20 cellular contexts compared by ENCODE assay signal in the genomic region with DNA sequence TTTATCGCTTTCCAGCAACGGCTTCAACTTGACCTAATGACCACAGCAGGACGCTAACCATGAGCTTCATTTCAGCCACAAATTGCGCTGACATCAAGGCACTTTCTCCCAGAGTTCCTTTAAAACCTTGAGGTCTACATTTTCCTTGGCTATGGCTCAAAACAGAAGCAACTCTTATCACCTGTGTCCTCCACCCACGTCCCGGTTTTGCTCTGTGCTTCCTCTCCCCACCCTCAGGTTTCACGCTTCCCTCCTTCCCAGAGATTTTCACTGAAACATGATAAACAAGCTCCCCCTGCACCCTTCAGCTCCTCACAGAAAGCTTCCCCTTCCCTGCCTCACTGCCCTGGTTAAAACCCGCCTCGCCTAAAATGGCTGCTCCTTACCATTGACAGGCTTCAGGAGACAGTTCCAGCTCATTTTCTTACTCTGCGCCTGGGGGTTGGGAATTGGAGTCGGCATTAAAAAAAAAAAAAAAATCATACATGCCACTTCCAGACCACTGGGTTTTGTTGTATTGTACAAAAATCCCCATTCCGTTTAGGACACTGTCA.
DNase-seq lines count a peak whose midpoint lies in the region; ATAC-seq and TF ChIP-seq lines count a peak whose summit lies in the region.
"Had no signal": no experiment of that assay in that cellular context is flagged by ENCODE, and none has a peak within 500 bp of the region (broad histone marks: within the 10 kb centered on the region; RNA-seq: fewer than 3 reads in every experiment).

No MANE protein-coding gene starts in this region.

- H2BK12ac ChIP-seq in H9 (ENCODE audit: insufficient read length, low read depth, low read length) (no peak overlapping the region), trophoblast cell (ENCODE audit: low read length) (no peak overlapping the region)

- TF ChIP-seq CTCF in H9 (conservative IDR thresholded peaks at IDR 0.05) (no peak), endothelial cell (IDR thresholded peaks at IDR 0.05; ENCODE audit: unreplicated experiment) (no peak)

- H4K20me1 ChIP-seq in H9 (ENCODE audit: control insufficient read depth, insufficient read depth, insufficient read length): no peaks in the 10 kb centered on the region

- H4K12ac ChIP-seq in trophoblast cell (ENCODE audit: low read depth, low read length): no peak overlapping the region

- H4K91ac ChIP-seq in H9 (ENCODE audit: insufficient read length, low read depth, low read length) (no peak overlapping the region), trophoblast cell (ENCODE audit: low read depth, low read length) (no peak overlapping the region)

- H3K9me3 ChIP-seq in H9 (ENCODE audit: control insufficient read depth, low read depth, low read length) (no peaks in the 10 kb centered on the region), T-helper 17 cell (ENCODE audit: control insufficient read depth, low read length, poor library complexity, severe bottlenecking) (no peaks in the 10 kb centered on the region), trophoblast cell (ENCODE audit: insufficient read depth, low read depth, low read length) (no peaks in the 10 kb centered on the region)
- H3K9me3 ChIP-seq: A549, SK-N-SH had no signal

- no peak overlapping the region for H4K5ac ChIP-seq in H9 (ENCODE audit: insufficient read length, low read depth, low read length)

- H3K27me3 Mint-ChIP-seq in H9 (ENCODE audit: low read depth): no peaks in the 10 kb centered on the region; the same call in 1 of the 2 replicates
- H3K27me3 Mint-ChIP-seq in T-helper 17 cell: no peaks in the 10 kb centered on the region
- H3K27me3 Mint-ChIP-seq in endothelial cell (ENCODE audit: unreplicated experiment): peaks cover 5% of the 10 kb centered on the region

- H3K9me3 Mint-ChIP-seq in H9 (no peaks in the 10 kb centered on the region; a peak in 1 of 5 replicates), endothelial cell (ENCODE audit: unreplicated experiment) (no peaks in the 10 kb centered on the region)
- H3K9me3 Mint-ChIP-seq: CD4-positive, alpha-beta memory T cell had no signal

- no CpG with 5 or more reads among the region's 12 CpGs for WGBS in H9 (ENCODE audit: extremely low coverage, insufficient read length, low lambda C conversion rate)
- no CpG with 5 or more reads among the region's 12 CpGs for WGBS in trophoblast cell (ENCODE audit: extremely low coverage, insufficient coverage, insufficient read length)

- H4K8ac ChIP-seq in H9 (replicated peaks; ENCODE audit: insufficient read length, low read depth, low read length) (peak overlapping the region; percentile 16), trophoblast cell (ENCODE audit: low read depth, low read length) (no peak overlapping the region)

- H3K4me1 ChIP-seq in H9 (ENCODE audit: insufficient read depth, low read length): no peaks in the 10 kb centered on the region; the same call in 1 of the 2 replicates
- no peaks in the 10 kb centered on the region for H3K4me1 ChIP-seq in trophoblast cell (ENCODE audit: control insufficient read depth in 1 of 2, insufficient read depth in 2 of 2, low read length in 2 of 2)
- H3K4me1 ChIP-seq: A549 had no signal

- H3K23me2 ChIP-seq in H9 (ENCODE audit: insufficient read length, low read depth, low read length, poor library complexity, severe bottlenecking): no peaks in the 10 kb centered on the region

- H3K79me2 ChIP-seq in H9 (ENCODE audit: insufficient read depth, low read length): no peaks in the 10 kb centered on the region
- no peaks in the 10 kb centered on the region for H3K79me2 ChIP-seq in trophoblast cell (ENCODE audit: control insufficient read depth, insufficient read depth, low read length, poor library complexity)

- H2BK120ac ChIP-seq in H9 (ENCODE audit: low read depth, low read length, poor library complexity, severe bottlenecking): no peak overlapping the region
- no peak overlapping the region for H2BK120ac ChIP-seq in trophoblast cell (ENCODE audit: insufficient read depth, low read length, poor library complexity)

- no peak overlapping the region for H2BK20ac ChIP-seq in H9 (ENCODE audit: low read depth, low read length, poor library complexity, severe bottlenecking)

- H3K27ac Mint-ChIP-seq in H9 (peak overlapping the region; percentile 10 to 68 (median 28); a peak in 3 of 7 replicates), T-helper 17 cell (no peak overlapping the region), endothelial cell (ENCODE audit: unreplicated experiment) (no peak overlapping the region)

- H3K79me1 ChIP-seq in H9 (ENCODE audit: insufficient read depth, low read depth, low read length, poor library complexity, severe bottlenecking): no peaks in the 10 kb centered on the region
- no peaks in the 10 kb centered on the region for H3K79me1 ChIP-seq in trophoblast cell (ENCODE audit: low read length)

- H3K4me3 ChIP-seq in trophoblast cell (ENCODE audit: low read depth, low read length): no peak overlapping the region
- H3K4me3 ChIP-seq: A549 had no signal

- H2AFZ ChIP-seq in H9 (ENCODE audit: low read length) (peak overlapping the region; percentile 34), trophoblast cell (ENCODE audit: insufficient read depth, low read length, poor library complexity) (no peak overlapping the region)

- H3K9ac ChIP-seq in H9 (ENCODE audit: extremely low read depth, insufficient read length, low read length) (no peak overlapping the region), trophoblast cell (ENCODE audit: low read length) (no peak overlapping the region)
- H3K9ac ChIP-seq: SK-N-SH had no signal

- no peak overlapping the region for H3T11ph ChIP-seq in H9 (ENCODE audit: low read length)

- H3K27me3 ChIP-seq in H9 (ENCODE audit: insufficient read depth, low read length) (no peaks in the 10 kb centered on the region), trophoblast cell (ENCODE audit: insufficient read depth, low read length) (no peaks in the 10 kb centered on the region)

- H3K18ac ChIP-seq in H9 (ENCODE audit: insufficient read length, low read depth, low read length) (no peak overlapping the region), trophoblast cell (ENCODE audit: low read length) (no peak overlapping the region)

- no peak overlapping the region for H3K14ac ChIP-seq in H9 (ENCODE audit: insufficient read depth, low read length)
- no peak overlapping the region for H3K14ac ChIP-seq in trophoblast cell (ENCODE audit: low read length)

- DNase-seq in H9 (peak; percentile 26), T-helper 17 cell (no peak), iPS-NIHi7 (ENCODE audit: extremely low spot score) (peak; percentile 17), trophoblast cell (peak; percentile 19 to 28), endothelial cell (ENCODE audit: low spot score) (no peak), amygdala (lab: John Stamatoyannopoulos, UW) (no peak), SIG-M5 (lab: John Stamatoyannopoulos, UW) (no peak)
- DNase-seq: CD4-positive, alpha-beta memory T cell; DMS53; Karpas-422; NCI-H1048; NCI-H1436; NCI-H2081; NCI-H510A; NCI-H748 treated with DMSO at 0.1 percent for 48 hours; NK-92 treated with Interleukin-12 subunit alpha and Interleukin-12 subunit beta, amount 100 ng/mL, for 24 hours; Right ventricle myocardium superior; SK-N-SH had no signal

- no peak overlapping the region for H3K23ac ChIP-seq in H9 (ENCODE audit: insufficient read length, low read depth, low read length)
- no peak overlapping the region for H3K23ac ChIP-seq in trophoblast cell (ENCODE audit: low read length)

- H2BK5ac ChIP-seq in H9 (ENCODE audit: insufficient read length, low read length): no peak overlapping the region
- no peak overlapping the region for H2BK5ac ChIP-seq in trophoblast cell (ENCODE audit: low read depth, low read length, poor library complexity)

- no peak overlapping the region for H3K4ac ChIP-seq in H9 (ENCODE audit: low read depth, low read length)
- H3K4ac ChIP-seq in trophoblast cell (ENCODE audit: low read depth, low read length): no peak overlapping the region

- no peak overlapping the region for H2BK15ac ChIP-seq in H9 (ENCODE audit: low read depth, low read length)

- no peaks in the 10 kb centered on the region for H3K36me3 ChIP-seq in trophoblast cell (ENCODE audit: control insufficient read depth in 1 of 2, insufficient read depth in 2 of 2, low read length in 2 of 2)

- no peak overlapping the region for H3K56ac ChIP-seq in H9 (ENCODE audit: insufficient read length, low read depth, low read length)

- H2AK5ac ChIP-seq in H9 (ENCODE audit: insufficient read length, low read length): no peak overlapping the region
- H2AK5ac ChIP-seq in trophoblast cell (ENCODE audit: low read length): no peak overlapping the region

- ATAC-seq in T-helper 17 cell: no peak
- no peak for ATAC-seq in SK-N-SH treated with all-trans-retinoic acid at 6 μM for 48 hours
- ATAC-seq: A549 had no signal

- H3K4me2 ChIP-seq in H9 (ENCODE audit: insufficient read depth, insufficient read length, low read length) (no peak overlapping the region), trophoblast cell (ENCODE audit: low read length) (no peak overlapping the region)
- H3K4me2 ChIP-seq: A549, SK-N-SH had no signal

- H3K27ac ChIP-seq in H9 (ENCODE audit: insufficient read length, low read depth, low read length) (no peak overlapping the region), trophoblast cell (ENCODE audit: low read depth, low read length) (no peak overlapping the region)
- H3K27ac ChIP-seq: A549 had no signal

- peaks cover 4 to 8% of the 10 kb centered on the region in 2 experiments for H3K4me1 Mint-ChIP-seq in H9
- no peaks in the 10 kb centered on the region for H3K4me1 Mint-ChIP-seq in T-helper 17 cell
- H3K4me1 Mint-ChIP-seq in endothelial cell (ENCODE audit: unreplicated experiment): no peaks in the 10 kb centered on the region
- H3K4me1 Mint-ChIP-seq: CD4-positive, alpha-beta memory T cell had no signal

- H3K36me3 Mint-ChIP-seq in H9 (ENCODE audit: insufficient read depth in 1 of 3, low read depth in 3 of 3) (peaks cover 0 to 4% (median 1%) of the 10 kb centered on the region in 3 experiments; a peak in 3 of 7 replicates), T-helper 17 cell (ENCODE audit: low read depth) (no peaks in the 10 kb centered on the region), endothelial cell (ENCODE audit: low read depth, unreplicated experiment) (no peaks in the 10 kb centered on the region)
- H3K36me3 Mint-ChIP-seq: CD4-positive, alpha-beta memory T cell had no signal

- H3K4me3 Mint-ChIP-seq in H9 (no peak overlapping the region), T-helper 17 cell (peak overlapping the region; percentile 19), endothelial cell (ENCODE audit: unreplicated experiment) (no peak overlapping the region)
- H3K4me3 Mint-ChIP-seq: CD4-positive, alpha-beta memory T cell had no signal

TF ChIP-seq in SK-N-SH treated with all-trans-retinoic acid at 6 μM for 48 hours, 23 proteins besides CTCF, POLR2A, EP300 and RAD21 (continues in another document):
- TF ChIP-seq ZNF70 (CRISPR knock-in tag; IDR thresholded peaks at IDR 0.05): no peak
- no peak for TF ChIP-seq TOX (CRISPR knock-in tag; IDR thresholded peaks at IDR 0.05; ENCODE audit: borderline replicate concordance)

Comparison
In these comparisons a context has a peak if more than half of its experiments do, and no peak if none do; other contexts are left out.
1. DNase-seq: peak in H9 (single experiment), iPS-NIHi7 (single experiment) and trophoblast cell (2 of 2); none in T-helper 17 cell (0 of 3), endothelial cell (single experiment), amygdala (0 of 56) and SIG-M5 (single experiment).
2. H3K27ac Mint-ChIP-seq: peak in H9 (3 of 3); none in T-helper 17 cell (single experiment) and endothelial cell (single experiment).